Comparison of ENCODE assay signal across 9 cellular contexts in the genomic region with DNA sequence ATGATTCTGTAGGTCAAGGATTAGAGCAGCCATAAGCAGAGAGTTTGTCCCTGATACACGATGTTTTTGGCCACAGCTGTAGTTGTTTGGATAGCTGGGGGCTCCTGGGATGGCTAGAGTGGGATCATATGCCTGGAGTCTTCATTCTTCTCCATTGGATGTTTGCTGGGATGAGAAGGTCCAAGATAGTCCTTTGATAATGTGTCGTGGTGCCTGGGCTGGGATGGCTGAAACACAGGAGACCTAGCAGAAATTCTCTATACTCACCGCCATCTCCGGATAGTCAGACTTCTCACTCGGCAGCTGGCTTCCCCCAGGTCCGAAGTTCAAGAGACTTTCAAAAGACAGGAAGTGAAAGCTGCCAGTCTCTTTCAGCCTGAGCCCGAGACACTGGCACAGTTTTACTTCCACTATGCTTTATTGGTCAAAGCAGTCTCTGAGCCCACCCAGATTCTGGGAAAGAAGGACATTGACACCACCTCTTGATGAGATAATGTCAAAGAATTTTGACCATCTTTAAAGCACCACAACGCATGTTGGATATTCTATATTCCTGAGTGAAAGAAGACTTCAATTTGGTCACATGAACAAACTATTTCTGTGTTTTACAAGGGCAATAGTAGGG. TPM values are rescaled to one million over a fixed set of nuclear protein-coding genes. Genes with fewer than 3 reads are reported as not detected.
A peak's percentile ranks its signal among the peaks of the same experiment; 100 is the strongest.
DNase-seq lines count a peak whose midpoint lies in the region; ATAC-seq and TF ChIP-seq lines count a peak whose summit lies in the region.
"Had no signal": no experiment of that assay in that cellular context is flagged by ENCODE, and none has a peak within 500 bp of the region (broad histone marks: within the 10 kb centered on the region; RNA-seq: fewer than 3 reads in every experiment).

No MANE protein-coding gene starts in this region.

- H3K27ac ChIP-seq in upper lobe of right lung = peak overlapping the region; percentile 44

- H3K4me3 Mint-ChIP-seq in activated CD4-positive, alpha-beta T cell treated with anti-CD3 and anti-CD28 coated beads, Interleukin-2, amount 10 ng/mL, durations not matched to agents 7 days and 5 days = no peak overlapping the region

- peak; percentile 79 for ATAC-seq in HG02870 (IDR thresholded peaks at IDR 0.05; ENCODE audit: unreplicated experiment)
- ATAC-seq in upper lobe of right lung = peak; percentile 80
- no peak for ATAC-seq in SK-N-SH treated with all-trans-retinoic acid at 6 μM for 48 hours

- TF ChIP-seq CTCF in upper lobe of right lung (IDR thresholded peaks at IDR 0.05) = no peak

- H3K9me3 Mint-ChIP-seq in activated CD4-positive, alpha-beta T cell treated with anti-CD3 and anti-CD28 coated beads, Interleukin-2, amount 10 ng/mL, durations not matched to agents 7 days and 5 days = no peaks in the 10 kb centered on the region

- no peaks in the 10 kb centered on the region for H3K9me3 ChIP-seq in upper lobe of right lung

- H3K4me1 Mint-ChIP-seq in activated CD4-positive, alpha-beta T cell treated with anti-CD3 and anti-CD28 coated beads, Interleukin-2, amount 10 ng/mL, durations not matched to agents 7 days and 5 days = peaks cover 4% of the 10 kb centered on the region

- DNase-seq in activated CD4-positive, alpha-beta T cell treated with anti-CD3 and anti-CD28 coated beads, Interleukin-2, amount 10 ng/mL, durations not matched to agents 7 days and 5 days = peak; percentile 21
- no peak for DNase-seq in activated CD4-positive, alpha-beta T cell treated with anti-CD3 and anti-CD28 coated beads for 4 hours
- DNase-seq in NOMO-1 treated with DMSO at 0.1 percent for 48 hours (lab: John Stamatoyannopoulos, UW; ENCODE audit: unreplicated experiment) (peak; percentile 89), kidney tubule cell (ENCODE audit: low spot score) (peak; percentile 75), upper lobe of right lung (peak; percentile 66), NCI-H82 (lab: John Stamatoyannopoulos, UW) (no peak)

- peaks cover 21% of the 10 kb centered on the region for H3K27me3 Mint-ChIP-seq in activated CD4-positive, alpha-beta T cell treated with anti-CD3 and anti-CD28 coated beads, Interleukin-2, amount 10 ng/mL, durations not matched to agents 7 days and 5 days

- H3K36me3 Mint-ChIP-seq in activated CD4-positive, alpha-beta T cell treated with anti-CD3 and anti-CD28 coated beads, Interleukin-2, amount 10 ng/mL, durations not matched to agents 7 days and 5 days (ENCODE audit: low read depth) = no peaks in the 10 kb centered on the region
- H3K36me3 Mint-ChIP-seq: CD4-positive, alpha-beta memory T cell had no signal

- no peaks in the 10 kb centered on the region for H3K27me3 ChIP-seq in upper lobe of right lung

- intact Hi-C loops in upper lobe of right lung (cut with DNase I) = no loop called here

- H3K36me3 ChIP-seq in upper lobe of right lung = no peaks in the 10 kb centered on the region

- POLR2A ChIA-PET in activated CD4-positive, alpha-beta T cell treated with anti-CD3 and anti-CD28 coated beads, Interleukin-2, amount 10 ng/mL, durations not matched to agents 7 days and 5 days (lab: Charles Lee) = no interaction called here

- H3K27ac Mint-ChIP-seq in activated CD4-positive, alpha-beta T cell treated with anti-CD3 and anti-CD28 coated beads, Interleukin-2, amount 10 ng/mL, durations not matched to agents 7 days and 5 days = no peak overlapping the region
- H3K27ac Mint-ChIP-seq: CD4-positive, alpha-beta memory T cell had no signal

- CTCF ChIA-PET in activated CD4-positive, alpha-beta T cell treated with anti-CD3 and anti-CD28 coated beads, Interleukin-2, amount 10 ng/mL, durations not matched to agents 7 days and 5 days (lab: Charles Lee) = no interaction called here

- H3K4me3 ChIP-seq in upper lobe of right lung = peak overlapping the region; percentile 37

- no peaks in the 10 kb centered on the region for H3K4me1 ChIP-seq in upper lobe of right lung

TF ChIP-seq in SK-N-SH treated with all-trans-retinoic acid at 6 μM for 48 hours, 23 proteins besides CTCF, POLR2A, EP300 and RAD21:
- TF ChIP-seq ZNF565 (CRISPR knock-in tag; conservative IDR thresholded peaks at IDR 0.05; ENCODE audit: low read depth) = no peak
- TF ChIP-seq, protein P1, sequence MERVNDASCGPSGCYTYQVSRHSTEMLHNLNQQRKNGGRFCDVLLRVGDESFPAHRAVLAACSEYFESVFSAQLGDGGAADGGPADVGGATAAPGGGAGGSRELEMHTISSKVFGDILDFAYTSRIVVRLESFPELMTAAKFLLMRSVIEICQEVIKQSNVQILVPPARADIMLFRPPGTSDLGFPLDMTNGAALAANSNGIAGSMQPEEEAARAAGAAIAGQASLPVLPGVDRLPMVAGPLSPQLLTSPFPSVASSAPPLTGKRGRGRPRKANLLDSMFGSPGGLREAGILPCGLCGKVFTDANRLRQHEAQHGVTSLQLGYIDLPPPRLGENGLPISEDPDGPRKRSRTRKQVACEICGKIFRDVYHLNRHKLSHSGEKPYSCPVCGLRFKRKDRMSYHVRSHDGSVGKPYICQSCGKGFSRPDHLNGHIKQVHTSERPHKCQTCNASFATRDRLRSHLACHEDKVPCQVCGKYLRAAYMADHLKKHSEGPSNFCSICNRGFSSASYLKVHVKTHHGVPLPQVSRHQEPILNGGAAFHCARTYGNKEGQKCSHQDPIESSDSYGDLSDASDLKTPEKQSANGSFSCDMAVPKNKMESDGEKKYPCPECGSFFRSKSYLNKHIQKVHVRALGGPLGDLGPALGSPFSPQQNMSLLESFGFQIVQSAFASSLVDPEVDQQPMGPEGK (CRISPR knock-in tag; IDR thresholded peaks at IDR 0.05; ENCODE audit: borderline replicate concordance) = no peak
- no peak for TF ChIP-seq ESRRG (CRISPR knock-in tag; IDR thresholded peaks at IDR 0.05)
- TF ChIP-seq ISL1 (CRISPR knock-in tag; IDR thresholded peaks at IDR 0.05) = no peak
- no peak for TF ChIP-seq TCF4 (CRISPR knock-in tag; IDR thresholded peaks at IDR 0.05; ENCODE audit: borderline replicate concordance)

RNA-seq across cellular contexts. Expression of a gene that starts 16.0 kb away (rescaled TPM):
- total RNA-seq in activated CD4-positive, alpha-beta T cell treated with anti-CD3 and anti-CD28 coated beads, Interleukin-2, amount 10 ng/mL, durations not matched to agents 7 days and 5 days = under 1 TPM in 1 of 2 experiments, not detected in 1; 0.04 TPM
- 73.4 TPM for total RNA-seq in upper lobe of right lung

Comparison
In these comparisons a context has a peak if more than half of its experiments do, and no peak if none do; other contexts are left out.
1. DNase-seq: peak in activated CD4-positive, alpha-beta T cell treated with anti-CD3 and anti-CD28 coated beads, Interleukin-2, amount 10 ng/mL, durations not matched to agents 7 days and 5 days (single experiment), NOMO-1 treated with DMSO at 0.1 percent for 48 hours (single experiment), kidney tubule cell (single experiment) and upper lobe of right lung (single experiment); none in activated CD4-positive, alpha-beta T cell treated with anti-CD3 and anti-CD28 coated beads for 4 hours (0 of 2) and NCI-H82 (single experiment).
2. RNA of a gene that starts 16.0 kb away (total RNA-seq): 73.4 TPM in upper lobe of right lung (single experiment); 0.04 TPM in activated CD4-positive, alpha-beta T cell treated with anti-CD3 and anti-CD28 coated beads, Interleukin-2, amount 10 ng/mL, durations not matched to agents 7 days and 5 days; every median in the first group is over 10 times any median in the second.